Comparison of ENCODE assay signal across 1 cellular context in the genomic region with DNA sequence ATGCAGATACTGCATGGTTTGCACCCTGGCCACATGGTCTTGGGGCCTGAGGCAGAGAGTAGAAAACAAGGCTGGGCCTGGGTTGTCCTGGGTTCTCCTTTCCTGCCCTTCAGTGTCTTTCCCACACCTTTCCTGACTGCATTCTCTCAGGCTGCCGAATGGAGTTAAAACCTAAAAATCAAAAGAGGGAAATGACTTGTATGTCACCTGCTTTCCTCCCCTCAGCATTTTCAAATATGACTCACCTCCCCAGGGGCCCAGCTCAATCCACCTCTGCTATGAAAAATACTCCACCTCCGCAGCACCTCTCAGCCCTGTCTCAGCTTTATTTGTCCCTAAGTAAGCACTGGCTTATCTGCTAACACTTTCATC.
TF ChIP-seq lines count a peak whose summit lies in the region.

No MANE protein-coding gene starts in this region.

TF ChIP-seq in GM12878, 131 proteins besides CTCF, POLR2A, EP300 and RAD21 (continued from another document and continues in another):
- TF ChIP-seq, protein P1, sequence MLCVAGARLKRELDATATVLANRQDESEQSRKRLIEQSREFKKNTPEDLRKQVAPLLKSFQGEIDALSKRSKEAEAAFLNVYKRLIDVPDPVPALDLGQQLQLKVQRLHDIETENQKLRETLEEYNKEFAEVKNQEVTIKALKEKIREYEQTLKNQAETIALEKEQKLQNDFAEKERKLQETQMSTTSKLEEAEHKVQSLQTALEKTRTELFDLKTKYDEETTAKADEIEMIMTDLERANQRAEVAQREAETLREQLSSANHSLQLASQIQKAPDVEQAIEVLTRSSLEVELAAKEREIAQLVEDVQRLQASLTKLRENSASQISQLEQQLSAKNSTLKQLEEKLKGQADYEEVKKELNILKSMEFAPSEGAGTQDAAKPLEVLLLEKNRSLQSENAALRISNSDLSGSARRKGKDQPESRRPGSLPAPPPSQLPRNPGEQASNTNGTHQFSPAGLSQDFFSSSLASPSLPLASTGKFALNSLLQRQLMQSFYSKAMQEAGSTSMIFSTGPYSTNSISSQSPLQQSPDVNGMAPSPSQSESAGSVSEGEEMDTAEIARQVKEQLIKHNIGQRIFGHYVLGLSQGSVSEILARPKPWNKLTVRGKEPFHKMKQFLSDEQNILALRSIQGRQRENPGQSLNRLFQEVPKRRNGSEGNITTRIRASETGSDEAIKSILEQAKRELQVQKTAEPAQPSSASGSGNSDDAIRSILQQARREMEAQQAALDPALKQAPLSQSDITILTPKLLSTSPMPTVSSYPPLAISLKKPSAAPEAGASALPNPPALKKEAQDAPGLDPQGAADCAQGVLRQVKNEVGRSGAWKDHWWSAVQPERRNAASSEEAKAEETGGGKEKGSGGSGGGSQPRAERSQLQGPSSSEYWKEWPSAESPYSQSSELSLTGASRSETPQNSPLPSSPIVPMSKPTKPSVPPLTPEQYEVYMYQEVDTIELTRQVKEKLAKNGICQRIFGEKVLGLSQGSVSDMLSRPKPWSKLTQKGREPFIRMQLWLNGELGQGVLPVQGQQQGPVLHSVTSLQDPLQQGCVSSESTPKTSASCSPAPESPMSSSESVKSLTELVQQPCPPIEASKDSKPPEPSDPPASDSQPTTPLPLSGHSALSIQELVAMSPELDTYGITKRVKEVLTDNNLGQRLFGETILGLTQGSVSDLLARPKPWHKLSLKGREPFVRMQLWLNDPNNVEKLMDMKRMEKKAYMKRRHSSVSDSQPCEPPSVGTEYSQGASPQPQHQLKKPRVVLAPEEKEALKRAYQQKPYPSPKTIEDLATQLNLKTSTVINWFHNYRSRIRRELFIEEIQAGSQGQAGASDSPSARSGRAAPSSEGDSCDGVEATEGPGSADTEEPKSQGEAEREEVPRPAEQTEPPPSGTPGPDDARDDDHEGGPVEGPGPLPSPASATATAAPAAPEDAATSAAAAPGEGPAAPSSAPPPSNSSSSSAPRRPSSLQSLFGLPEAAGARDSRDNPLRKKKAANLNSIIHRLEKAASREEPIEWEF (IDR thresholded peaks at IDR 0.05; ENCODE audit: insufficient replicate concordance, low read depth, low read length), result peak; percentile 38
- TF ChIP-seq YBX1 (IDR thresholded peaks at IDR 0.05), result 0 out of 2 replicates have a peak, but pooled peaks have one; percentile 79
- TF ChIP-seq POU2F2 (IDR thresholded peaks at IDR 0.05; ENCODE audit: borderline replicate concordance, low read depth, low read length), result peak; percentile 35; the same call in 1 of the 3 replicates
- TF ChIP-seq TCF3 (IDR thresholded peaks at IDR 0.05; ENCODE audit: borderline replicate concordance, insufficient read depth, low read depth, low read length), result 0 out of 2 replicates have a peak, but pooled peaks have one; percentile 54
- TF ChIP-seq, protein P2, sequence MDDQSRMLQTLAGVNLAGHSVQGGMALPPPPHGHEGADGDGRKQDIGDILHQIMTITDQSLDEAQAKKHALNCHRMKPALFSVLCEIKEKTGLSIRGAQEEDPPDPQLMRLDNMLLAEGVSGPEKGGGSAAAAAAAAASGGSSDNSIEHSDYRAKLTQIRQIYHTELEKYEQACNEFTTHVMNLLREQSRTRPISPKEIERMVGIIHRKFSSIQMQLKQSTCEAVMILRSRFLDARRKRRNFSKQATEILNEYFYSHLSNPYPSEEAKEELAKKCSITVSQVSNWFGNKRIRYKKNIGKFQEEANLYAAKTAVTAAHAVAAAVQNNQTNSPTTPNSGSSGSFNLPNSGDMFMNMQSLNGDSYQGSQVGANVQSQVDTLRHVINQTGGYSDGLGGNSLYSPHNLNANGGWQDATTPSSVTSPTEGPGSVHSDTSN (IDR thresholded peaks at IDR 0.05; ENCODE audit: insufficient replicate concordance, low read depth, low read length), result no peak
- TF ChIP-seq PML (IDR thresholded peaks at IDR 0.05; ENCODE audit: low read length), result no peak
- no peak for TF ChIP-seq FOXK2 (IDR thresholded peaks at IDR 0.05)
- TF ChIP-seq BMI1 (IDR thresholded peaks at IDR 0.05; ENCODE audit: borderline replicate concordance), result peak; percentile 72
- TF ChIP-seq MXI1 (IDR thresholded peaks at IDR 0.05; ENCODE audit: low read depth, low read length), result peak; percentile 49; the same call in 1 of the 2 replicates
- peak; percentile 64; the same call in 1 of the 2 replicates for TF ChIP-seq GATAD2B (conservative IDR thresholded peaks at IDR 0.05; ENCODE audit: low read depth)
- no peak for TF ChIP-seq MYB (IDR thresholded peaks at IDR 0.05; ENCODE audit: borderline replicate concordance, low read depth, low read length)
- TF ChIP-seq CREM (IDR thresholded peaks at IDR 0.05; ENCODE audit: low read depth), result peak; percentile 32; the same call in 1 of the 2 replicates
- no peak for TF ChIP-seq POLR2AphosphoS2 (IDR thresholded peaks at IDR 0.05; ENCODE audit: low read depth, low read length)
- no peak for TF ChIP-seq CBFB (IDR thresholded peaks at IDR 0.05; ENCODE audit: low read depth)
- no peak for TF ChIP-seq CEBPB (IDR thresholded peaks at IDR 0.05; ENCODE audit: borderline replicate concordance in 1 of 2, low read depth in 2 of 2, low read length in 2 of 2)
- TF ChIP-seq, protein P3, sequence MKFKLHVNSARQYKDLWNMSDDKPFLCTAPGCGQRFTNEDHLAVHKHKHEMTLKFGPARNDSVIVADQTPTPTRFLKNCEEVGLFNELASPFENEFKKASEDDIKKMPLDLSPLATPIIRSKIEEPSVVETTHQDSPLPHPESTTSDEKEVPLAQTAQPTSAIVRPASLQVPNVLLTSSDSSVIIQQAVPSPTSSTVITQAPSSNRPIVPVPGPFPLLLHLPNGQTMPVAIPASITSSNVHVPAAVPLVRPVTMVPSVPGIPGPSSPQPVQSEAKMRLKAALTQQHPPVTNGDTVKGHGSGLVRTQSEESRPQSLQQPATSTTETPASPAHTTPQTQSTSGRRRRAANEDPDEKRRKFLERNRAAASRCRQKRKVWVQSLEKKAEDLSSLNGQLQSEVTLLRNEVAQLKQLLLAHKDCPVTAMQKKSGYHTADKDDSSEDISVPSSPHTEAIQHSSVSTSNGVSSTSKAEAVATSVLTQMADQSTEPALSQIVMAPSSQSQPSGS (IDR thresholded peaks at IDR 0.05; ENCODE audit: low read length), result peak; percentile 85
- peak; percentile 71 for TF ChIP-seq RUNX3 (IDR thresholded peaks at IDR 0.05; ENCODE audit: low read length)
- peak; percentile 61 for TF ChIP-seq SPI1 (IDR thresholded peaks at IDR 0.05; ENCODE audit: borderline replicate concordance, insufficient read depth, low read depth, low read length)
- TF ChIP-seq USF1 (IDR thresholded peaks at IDR 0.05; ENCODE audit: borderline replicate concordance, extremely low read length, insufficient read depth, low read depth, low read length), result no peak
- TF ChIP-seq BCL11A (IDR thresholded peaks at IDR 0.05; ENCODE audit: low read depth, low read length), result peak; percentile 82; the same call in 1 of the 2 replicates
- TF ChIP-seq ZNF217 (IDR thresholded peaks at IDR 0.05), result peak; percentile 65; the same call in 1 of the 2 replicates
- TF ChIP-seq STAT1 (conservative IDR thresholded peaks at IDR 0.05), result no peak
- peak in 1 of 2 experiments; percentile 60; a peak in 1 of 3 replicates for TF ChIP-seq EGR1 (IDR thresholded peaks at IDR 0.05; ENCODE audit: borderline replicate concordance in 1 of 2, low read depth in 2 of 2, low read length in 2 of 2)
- TF ChIP-seq ZNF207 (IDR thresholded peaks at IDR 0.05; ENCODE audit: borderline replicate concordance), result 0 out of 2 replicates have a peak, but pooled peaks have one; percentile 36
- peak; percentile 69; the same call in 1 of the 2 replicates for TF ChIP-seq RAD51 (IDR thresholded peaks at IDR 0.05)
- 0 out of 2 replicates have a peak, but pooled peaks have one; percentile 65 for TF ChIP-seq MEF2A (IDR thresholded peaks at IDR 0.05; ENCODE audit: insufficient read depth, low read depth, low read length)
- peak; percentile 77 for TF ChIP-seq MTA2 (IDR thresholded peaks at IDR 0.05; ENCODE audit: low read depth)
- peak; percentile 95 for TF ChIP-seq DPF2 (IDR thresholded peaks at IDR 0.05)
- TF ChIP-seq NFIC (IDR thresholded peaks at IDR 0.05; ENCODE audit: low read depth, low read length), result peak; percentile 69; the same call in 1 of the 2 replicates
- TF ChIP-seq ATF7 (IDR thresholded peaks at IDR 0.05; ENCODE audit: low read depth), result peak; percentile 88
- peak; percentile 88 for TF ChIP-seq JUNB (IDR thresholded peaks at IDR 0.05)
- peak; percentile 81 for TF ChIP-seq JUND (IDR thresholded peaks at IDR 0.05; ENCODE audit: low read depth, low read length)
- TF ChIP-seq BHLHE40 (IDR thresholded peaks at IDR 0.05; ENCODE audit: borderline replicate concordance in 1 of 2, low read depth in 2 of 2, low read length in 1 of 2), result peak; percentile 79 to 82
- no peak for TF ChIP-seq TCF7 (IDR thresholded peaks at IDR 0.05; ENCODE audit: borderline replicate concordance)
- TF ChIP-seq BACH1 (IDR thresholded peaks at IDR 0.05; ENCODE audit: borderline replicate concordance), result peak; percentile 82; the same call in 1 of the 2 replicates
- TF ChIP-seq SMC3 (IDR thresholded peaks at IDR 0.05; ENCODE audit: borderline replicate concordance, low read length), result no peak
- peak; percentile 79; the same call in 1 of the 2 replicates for TF ChIP-seq TCF12 (IDR thresholded peaks at IDR 0.05; ENCODE audit: low read depth, low read length)
- TF ChIP-seq IKZF1 (conservative IDR thresholded peaks at IDR 0.05), result peak; percentile 92
- TF ChIP-seq SMAD1 (IDR thresholded peaks at IDR 0.05; ENCODE audit: low read depth, partially characterized antibody), result no peak
- TF ChIP-seq FOXM1 (IDR thresholded peaks at IDR 0.05; ENCODE audit: low read depth, low read length), result peak; percentile 63; the same call in 1 of the 2 replicates
- TF ChIP-seq E2F8 (IDR thresholded peaks at IDR 0.05; ENCODE audit: low read depth, partially characterized antibody), result peak; percentile 39
- TF ChIP-seq REST (IDR thresholded peaks at IDR 0.05; ENCODE audit: low read depth, low read length), result no peak
- TF ChIP-seq NBN (IDR thresholded peaks at IDR 0.05), result peak; percentile 86
- peak; percentile 85 for TF ChIP-seq IRF4 (IDR thresholded peaks at IDR 0.05; ENCODE audit: low read depth, low read length)
- TF ChIP-seq YY1 (IDR thresholded peaks at IDR 0.05; ENCODE audit: low read depth, low read length), result peak; percentile 27; the same call in 1 of the 2 replicates
- TF ChIP-seq MEF2B (IDR thresholded peaks at IDR 0.05; ENCODE audit: partially characterized antibody, poor library complexity, severe bottlenecking), result peak; percentile 97
- TF ChIP-seq SP1 (IDR thresholded peaks at IDR 0.05; ENCODE audit: low read depth, low read length), result peak; percentile 75
